28 cellular contexts compared by ENCODE assay signal in genomic region chr1:245843101-245843500, GRCh38.
"Had no signal": no experiment of that assay in that cellular context is flagged by ENCODE, and none has a peak within 500 bp of the region (broad histone marks: within the 10 kb centered on the region; RNA-seq: fewer than 3 reads in every experiment).

No MANE protein-coding gene starts in this region.

- DNase-seq: cortex of kidney; effector memory CD8-positive, alpha-beta T cell; foreskin keratinocyte; glutamatergic neuron; heart right ventricle; hippocampal formation; left cardiac atrium; left lung; mesenchymal stem cell; mucosa of descending colon; naive thymus-derived CD4-positive, alpha-beta T cell; right lobe of liver; stimulated activated CD4-positive, alpha-beta T cell treated with anti-CD3 and anti-CD28 coated beads, Interleukin-12 subunit alpha, Interleukin-12 subunit beta, amount 100 ng/mL, for 4 hours; stimulated activated CD4-positive, alpha-beta T cell treated with anti-CD3 and anti-CD28 coated beads, Interleukin-1b, Interleukin-23, amount 100 ng/mL, for 48 hours; stimulated activated CD4-positive, alpha-beta T cell treated with anti-CD3 and anti-CD28 coated beads, Interleukin-4, amount 100 ng/mL, for 24 hours; stimulated activated naive CD4-positive, alpha-beta T cell treated with Interleukin-2 at 50 U/mL for 16 hours; substantia nigra; testis; tibial artery had no signal

- H3K36me3 Mint-ChIP-seq: mesothelial cell of epicardium; stimulated activated effector memory CD8-positive, alpha-beta T cell treated with anti-CD3 and anti-CD28 coated beads, Interleukin-12 subunit alpha, Interleukin-12 subunit beta, amount 100 ng/mL, for 72 hours; type B pancreatic cell had no signal

- ATAC-seq: effector memory CD8-positive, alpha-beta T cell; esophagus mucosa; foreskin keratinocyte; heart right ventricle; left cardiac atrium; left lung; mucosa of descending colon; naive thymus-derived CD4-positive, alpha-beta T cell; right lobe of liver; stimulated activated effector memory CD8-positive, alpha-beta T cell treated with anti-CD3 and anti-CD28 coated beads, Interleukin-12 subunit alpha, Interleukin-12 subunit beta, amount 100 ng/mL, for 72 hours had no signal

- H3K9ac ChIP-seq: neural progenitor cell, parathyroid adenoma had no signal

- H3K27ac ChIP-seq: foreskin keratinocyte, heart right ventricle, left lung, neural progenitor cell, parathyroid adenoma, right lobe of liver, testis, tibial artery had no signal

- H3K27me3 Mint-ChIP-seq: effector memory CD8-positive, alpha-beta T cell; naive thymus-derived CD4-positive, alpha-beta T cell; progenitor cell of endocrine pancreas; type B pancreatic cell had no signal

- H3K4me3 Mint-ChIP-seq: effector memory CD8-positive, alpha-beta T cell; mesothelial cell of epicardium; naive thymus-derived CD4-positive, alpha-beta T cell; nephron; neural progenitor cell; stimulated activated effector memory CD8-positive, alpha-beta T cell treated with anti-CD3 and anti-CD28 coated beads, Interleukin-12 subunit alpha, Interleukin-12 subunit beta, amount 100 ng/mL, for 72 hours; type B pancreatic cell had no signal

- H3K79me2 ChIP-seq: parathyroid adenoma had no signal

- H3K36me3 ChIP-seq: left lung, neural progenitor cell, right lobe of liver, tibial artery had no signal

- H3K4me3 ChIP-seq: heart right ventricle, left lung, mucosa of descending colon, neural progenitor cell, right lobe of liver, smooth muscle cell, testis, tibial artery had no signal

- H3K27ac Mint-ChIP-seq: effector memory CD8-positive, alpha-beta T cell; mesothelial cell of epicardium; naive thymus-derived CD4-positive, alpha-beta T cell; nephron; neural progenitor cell; progenitor cell of endocrine pancreas; stimulated activated effector memory CD8-positive, alpha-beta T cell treated with anti-CD3 and anti-CD28 coated beads, Interleukin-12 subunit alpha, Interleukin-12 subunit beta, amount 100 ng/mL, for 72 hours; type B pancreatic cell had no signal

- H3K4me2 ChIP-seq: neural progenitor cell, smooth muscle cell had no signal

- H3K27me3 ChIP-seq: foreskin keratinocyte, heart right ventricle, left lung, neural progenitor cell, right lobe of liver, testis, tibial artery had no signal

- H2AFZ ChIP-seq: neural progenitor cell, parathyroid adenoma had no signal

- H3K9me3 ChIP-seq: heart right ventricle, left lung, mucosa of descending colon, right lobe of liver, testis, tibial artery had no signal

- H3K9me3 Mint-ChIP-seq: effector memory CD8-positive, alpha-beta T cell; mesothelial cell of epicardium; naive thymus-derived CD4-positive, alpha-beta T cell; nephron; stimulated activated effector memory CD8-positive, alpha-beta T cell treated with anti-CD3 and anti-CD28 coated beads, Interleukin-12 subunit alpha, Interleukin-12 subunit beta, amount 100 ng/mL, for 72 hours; type B pancreatic cell had no signal

- H3K4me1 Mint-ChIP-seq: naive thymus-derived CD4-positive, alpha-beta T cell; stimulated activated effector memory CD8-positive, alpha-beta T cell treated with anti-CD3 and anti-CD28 coated beads, Interleukin-12 subunit alpha, Interleukin-12 subunit beta, amount 100 ng/mL, for 72 hours had no signal

- H3K4me1 ChIP-seq: foreskin keratinocyte, heart right ventricle, left lung, neural progenitor cell, parathyroid adenoma, right lobe of liver, testis, tibial artery had no signal
